In the genomic region with DNA sequence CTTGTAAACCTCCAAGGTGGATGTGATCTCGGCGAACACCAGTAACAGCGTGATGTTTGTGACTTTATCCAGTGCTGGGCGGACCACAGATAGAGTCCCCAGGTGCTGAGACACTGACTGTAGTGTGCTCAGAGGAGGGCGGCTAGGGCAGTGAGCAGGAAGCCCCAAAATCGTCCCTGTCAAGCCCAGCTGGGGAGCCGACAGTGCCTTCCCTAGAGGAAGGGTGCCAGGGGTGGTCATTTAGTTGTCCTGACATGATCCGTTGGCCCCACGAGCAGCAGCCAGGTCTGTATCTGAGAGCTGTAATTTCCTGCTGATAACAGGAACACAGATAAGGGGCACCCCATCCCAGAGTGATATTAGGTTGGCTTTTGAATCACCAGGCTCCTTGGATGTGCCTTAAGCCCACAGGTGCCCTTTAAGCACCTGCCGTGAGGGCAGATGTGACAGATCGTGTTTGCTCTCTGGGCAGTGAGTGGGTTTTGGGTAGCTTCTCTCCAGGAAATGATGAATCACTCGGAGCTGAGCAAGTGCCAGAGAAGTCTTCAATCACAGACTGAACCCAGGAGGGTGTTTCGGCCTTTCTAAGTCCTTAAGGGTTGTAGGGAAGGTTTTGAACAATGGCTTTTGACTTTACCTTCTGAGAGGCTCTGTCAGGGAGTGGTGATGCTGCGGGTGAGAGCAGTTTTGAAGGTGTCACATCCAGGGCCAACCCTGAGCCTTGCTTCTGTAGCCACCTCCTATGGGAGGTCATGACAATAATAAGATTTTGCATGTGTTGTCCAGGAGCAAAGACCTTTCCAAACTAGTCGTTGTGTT, we compare ENCODE assay signal across 8 cellular contexts. TPM values are rescaled to one million over a fixed set of nuclear protein-coding genes. Genes with fewer than 3 reads are reported as not detected.
DNase-seq lines count a peak whose midpoint lies in the region; ATAC-seq and TF ChIP-seq lines count a peak whose summit lies in the region.

No MANE protein-coding gene starts in this region.

- H3K36me3 ChIP-seq in PC-3 (ENCODE audit: low read depth, low read length), result 0 out of 2 replicates have a peak, but pooled peaks cover 3% of the 10 kb centered on the region
- H3K36me3 ChIP-seq in heart left ventricle, result no peaks in the 10 kb centered on the region

- peak overlapping the region; percentile 46 for H3K27ac ChIP-seq in PC-3 (ENCODE audit: low read length)
- peak overlapping the region in 6 of 12 donors; percentile 23 to 76 (median 42) for H3K27ac ChIP-seq in heart left ventricle

- H3K27me3 ChIP-seq in PC-3 (ENCODE audit: low read length), result no peaks in the 10 kb centered on the region
- no peaks in the 10 kb centered on the region for H3K27me3 ChIP-seq in heart left ventricle

- H2AFZ ChIP-seq in PC-3 (ENCODE audit: low read length), result no peak overlapping the region

- DNase-seq in AG08396 (ENCODE audit: low spot score) (peak; percentile 77), PC-3 (peak; percentile 92), heart left ventricle (peak in 1 of 5 donors; percentile 46), H4 (ENCODE audit: low spot score) (no peak)
- DNase-seq in activated T-helper 9 cell treated with anti-CD3 and anti-CD28 coated beads, Interleukin-2, amount 50 U/mL, for 16 hours (ENCODE audit: low read depth), result peak; percentile 61
- peak; percentile 81 for DNase-seq in stimulated activated CD4-positive, alpha-beta T cell treated with anti-CD3 and anti-CD28 coated beads, Interleukin-4, amount 100 ng/mL, for 24 hours

- POLR2A ChIA-PET in PC-3 (lab: Charles Lee; ENCODE audit: unreplicated experiment), result interaction anchor here (0.6 kb wide), 1 partner anchor 42 kb away, joined by 3 read pairs; no protein-coding TSS in a partner anchor

- WGBS in heart left ventricle, 4 donors, result 34 to 41% (median 37%) methylated on average over 12 to 15 of the region's 15 CpGs

- no peaks in the 10 kb centered on the region for H3K9me2 ChIP-seq in PC-3 (replicated peaks; ENCODE audit: low read length)

- CTCF ChIA-PET in PC-3 (lab: Charles Lee), result interaction anchor here (0.6 to 2.0 kb wide), 4 partner anchors 10 to 1675 kb away, joined by 4 to 6 read pairs (median 6); no protein-coding TSS in a partner anchor

- peaks cover 94% of the 10 kb centered on the region for H3K79me2 ChIP-seq in PC-3 (ENCODE audit: low read length)

- peak overlapping the region; percentile 63 for H3K4me2 ChIP-seq in PC-3 (ENCODE audit: low read length)

- peaks cover 3% of the 10 kb centered on the region for H3F3A ChIP-seq in PC-3 (ENCODE audit: low read length, unreplicated experiment)

- intact Hi-C loops in PC-3 (cut with micrococcal nuclease), result no loop called here
- intact Hi-C loops in heart left ventricle (cut with DNase I), result no loop called here

- peak; percentile 20 for ATAC-seq in GM19043 (IDR thresholded peaks at IDR 0.05; ENCODE audit: low read depth, unreplicated experiment)
- peak; percentile 33 for ATAC-seq in HG03280 (IDR thresholded peaks at IDR 0.05; ENCODE audit: unreplicated experiment)
- ATAC-seq in PC-3, result peak; percentile 89
- ATAC-seq in heart left ventricle, result peak in 3 of 4 donors; percentile 61 to 83 (median 71)

- H3K4me3 ChIP-seq in PC-3 (ENCODE audit: low read length) (peak overlapping the region; percentile 36; the same call in 1 of the 2 replicates), heart left ventricle (peak overlapping the region in 3 of 12 donors; percentile 7 to 37 (median 11))

- BruUV-seq in PC-3 (replicated peaks; lab: Mats Ljungman, UMichigan), result no TSS peak

- peaks cover 40% of the 10 kb centered on the region; the same call in 1 of the 2 replicates for H4K20me1 ChIP-seq in PC-3 (ENCODE audit: low read length)

- no peak for TF ChIP-seq CTCF in PC-3 (conservative IDR thresholded peaks at IDR 0.05; ENCODE audit: low read depth, low read length)
- TF ChIP-seq CTCF in heart left ventricle (IDR thresholded peaks at IDR 0.05), result no peak

- no peak overlapping the region for H3K9ac ChIP-seq in PC-3 (ENCODE audit: low read length)

- no peak for TF ChIP-seq POLR2A in heart left ventricle (IDR thresholded peaks at IDR 0.05)

- H3K9me3 ChIP-seq in PC-3 (ENCODE audit: low read length), result no peaks in the 10 kb centered on the region
- H3K9me3 ChIP-seq in heart left ventricle, result no peaks in the 10 kb centered on the region

- H3K4me1 ChIP-seq in PC-3 (ENCODE audit: insufficient read depth, low read length) (peaks cover 23% of the 10 kb centered on the region), heart left ventricle (peaks cover 0 to 74% (median 35%) of the 10 kb centered on the region in 12 donors)

RNA-seq across cellular contexts. Expression of a gene that starts 7.7 kb away (rescaled TPM):
- total RNA-seq in PC-3 (2014; rRNA removed) (40.9 and 46.9 TPM in 2 replicates), heart left ventricle (10 to 100 TPM; 24.3 to 54.8 (median 43.8) TPM)
- polyA plus RNA-seq in heart left ventricle, result 10 to 100 TPM; 15.0 to 57.1 TPM
- total RNA-seq in H4 (2014; rRNA removed; shearing (Covaris generic)), result 21.1 and 27.9 TPM in 2 replicates

Comparison
In these comparisons a context has a peak if more than half of its experiments do, and no peak if none do; other contexts are left out.
1. ATAC-seq: peak in every context shown above with its lines; median percentile 89 in PC-3; 71 in heart left ventricle; 33 in HG03280; 20 in GM19043.